In the genomic region with DNA sequence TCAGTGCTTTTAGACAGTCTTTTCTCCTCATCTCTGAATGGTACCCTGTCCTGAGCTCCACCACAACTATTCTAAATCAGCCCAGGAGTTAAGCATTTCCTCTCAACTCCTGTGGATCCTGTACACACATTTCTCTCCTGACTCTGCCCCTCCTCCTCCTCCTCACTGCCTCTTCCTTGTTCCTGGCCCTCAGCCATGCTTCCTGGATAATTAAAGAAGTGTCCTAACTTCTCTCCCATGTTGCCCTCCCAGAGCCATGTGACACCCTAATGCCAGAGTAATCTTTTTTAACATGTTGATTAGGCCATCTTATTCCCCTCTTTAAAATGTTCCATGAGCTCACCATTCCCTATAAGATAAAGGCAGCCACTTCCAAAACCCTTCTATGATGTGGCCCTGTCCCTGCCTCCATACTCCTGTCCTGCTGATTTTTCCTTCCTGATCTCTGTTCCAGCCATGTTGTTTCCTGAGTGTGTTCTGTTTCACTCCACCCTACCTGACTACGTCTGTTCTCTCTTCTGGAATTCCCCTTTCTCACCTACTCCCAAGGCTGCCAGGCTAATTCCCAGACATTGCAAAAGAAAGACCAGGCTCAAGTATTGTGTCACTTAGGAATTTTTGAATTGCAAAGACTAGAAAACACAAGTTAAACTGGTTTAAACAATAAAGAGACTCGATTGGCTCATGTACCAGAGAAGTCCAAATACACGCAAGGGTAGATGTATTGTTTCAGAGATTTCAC, we compare ENCODE assay signal across 15 cellular contexts.
DNase-seq lines count a peak whose midpoint lies in the region; ATAC-seq, FAIRE-seq and TF ChIP-seq lines count a peak whose summit lies in the region.
"Had no signal": no experiment of that assay in that cellular context is flagged by ENCODE, and none has a peak within 500 bp of the region (broad histone marks: within the 10 kb centered on the region; RNA-seq: fewer than 3 reads in every experiment).

No MANE protein-coding gene starts in this region.

- H3K79me2 ChIP-seq in PC-3 (ENCODE audit: low read length) (no peaks in the 10 kb centered on the region), fibroblast of lung (ENCODE audit: control insufficient read depth, insufficient read depth, low read length) (no peaks in the 10 kb centered on the region)

- H3K27me3 ChIP-seq in PC-3 (ENCODE audit: low read length) (no peaks in the 10 kb centered on the region), fibroblast of lung (ENCODE audit: control insufficient read depth, insufficient read depth, low read length) (no peaks in the 10 kb centered on the region)
- H3K27me3 ChIP-seq: gastrocnemius medialis had no signal

- H3K36me3 ChIP-seq in PC-3 (ENCODE audit: low read depth, low read length) (no peaks in the 10 kb centered on the region), fibroblast of lung (ENCODE audit: control insufficient read depth, insufficient read depth, low read length) (no peaks in the 10 kb centered on the region)
- H3K36me3 ChIP-seq: gastrocnemius medialis had no signal

- H3K36me3 Mint-ChIP-seq in memory B cell, result peaks cover 1% of the 10 kb centered on the region

- ATAC-seq in PC-3 (no peak), memory B cell (ENCODE audit: low read depth) (no peak), HG03139 (IDR thresholded peaks at IDR 0.05; ENCODE audit: unreplicated experiment) (no peak)
- ATAC-seq: activated CD8-positive, alpha-beta T cell treated with anti-CD3 and anti-CD28 coated beads, Interleukin-2, amount 10 ng/mL, durations not matched to agents 7 days and 5 days; gastrocnemius medialis; Panc1 had no signal

- POLR2A ChIA-PET in PC-3 (lab: Charles Lee; ENCODE audit: unreplicated experiment), result no interaction called here

- H3K27ac ChIP-seq in PC-3 (ENCODE audit: low read length) (peak overlapping the region; percentile 66), fibroblast of lung (ENCODE audit: insufficient read depth, low read length) (no peak overlapping the region)
- H3K27ac ChIP-seq: gastrocnemius medialis had no signal

- no peaks in the 10 kb centered on the region for H3F3A ChIP-seq in PC-3 (ENCODE audit: low read length, unreplicated experiment)

- no peaks in the 10 kb centered on the region for H3K9me3 Mint-ChIP-seq in memory B cell

- H3K9me3 ChIP-seq in PC-3 (ENCODE audit: low read length) (no peaks in the 10 kb centered on the region), fibroblast of lung (ENCODE audit: control insufficient read depth, insufficient read depth, low read depth, low read length) (no peaks in the 10 kb centered on the region)
- H3K9me3 ChIP-seq: gastrocnemius medialis had no signal

- no peaks in the 10 kb centered on the region for H3K9me2 ChIP-seq in PC-3 (replicated peaks; ENCODE audit: low read length)

- peak; percentile 6 for DNase-seq in A172 (ENCODE audit: low spot score)
- peak; percentile 48 for DNase-seq in PC-3
- DNase-seq in fibroblast of lung (ENCODE audit: low read depth in 2 of 2), result peak; percentile 18 to 22
- no peak for DNase-seq in memory B cell (ENCODE audit: low spot score in 2 of 2)
- DNase-seq in NCI-H526 (lab: John Stamatoyannopoulos, UW), result no peak
- no peak for DNase-seq in G401 (ENCODE audit: low spot score)
- no peak for DNase-seq in HTR-8/SVneo (ENCODE audit: insufficient read length, low spot score)
- DNase-seq: activated CD8-positive, alpha-beta T cell treated with anti-CD3 and anti-CD28 coated beads, Interleukin-2, amount 10 ng/mL, durations not matched to agents 7 days and 5 days; activated naive CD4-positive, alpha-beta T cell treated with Interleukin-2 at 50 U/mL for 16 hours; DMS79 treated with DMSO at 0.1 percent for 48 hours; gastrocnemius medialis; midbrain; NCI-H2171 had no signal

- peaks cover 25% of the 10 kb centered on the region for H3K4me1 ChIP-seq in PC-3 (ENCODE audit: insufficient read depth, low read length)
- H3K4me1 ChIP-seq in fibroblast of lung (ENCODE audit: control insufficient read depth, extremely low read depth, insufficient read depth, low read length), result no peaks in the 10 kb centered on the region

- peak overlapping the region; percentile 3 for H3K27ac Mint-ChIP-seq in memory B cell
- H3K27ac Mint-ChIP-seq: activated CD8-positive, alpha-beta T cell treated with anti-CD3 and anti-CD28 coated beads, Interleukin-2, amount 10 ng/mL, durations not matched to agents 7 days and 5 days had no signal

- no peak overlapping the region for H3K4me3 Mint-ChIP-seq in memory B cell
- H3K4me3 Mint-ChIP-seq: activated CD8-positive, alpha-beta T cell treated with anti-CD3 and anti-CD28 coated beads, Interleukin-2, amount 10 ng/mL, durations not matched to agents 7 days and 5 days had no signal

- no peaks in the 10 kb centered on the region for H3K27me3 Mint-ChIP-seq in memory B cell

- H3K4me3 ChIP-seq in PC-3 (ENCODE audit: low read length), result no peak overlapping the region
- H3K4me3 ChIP-seq in fibroblast of lung (replicated peaks in 1 of 4; ENCODE audit: control extremely low read depth in 1 of 4, insufficient read depth in 1 of 4, low read depth in 3 of 4, low read length in 4 of 4), result no peak overlapping the region
- H3K4me3 ChIP-seq: gastrocnemius medialis had no signal

- BruUV-seq in PC-3 (replicated peaks; lab: Mats Ljungman, UMichigan), result no TSS peak

- no peak for TF ChIP-seq CTCF in PC-3 (conservative IDR thresholded peaks at IDR 0.05; ENCODE audit: low read depth, low read length)
- TF ChIP-seq CTCF in fibroblast of lung (conservative IDR thresholded peaks at IDR 0.05 in 1 of 2, IDR thresholded peaks at IDR 0.05 in 1 of 2; ENCODE audit: low read depth in 1 of 2, low read length in 2 of 2), result no peak

- intact Hi-C loops in PC-3 (cut with micrococcal nuclease), result no loop called here

- H4K20me1 ChIP-seq in PC-3 (ENCODE audit: low read length) (no peaks in the 10 kb centered on the region), fibroblast of lung (ENCODE audit: control insufficient read depth, extremely low read depth, insufficient read depth, low read length) (no peaks in the 10 kb centered on the region)

- H3K9ac ChIP-seq in PC-3 (ENCODE audit: low read length), result peak overlapping the region; percentile 39; the same call in 1 of the 2 replicates
- no peak overlapping the region for H3K9ac ChIP-seq in fibroblast of lung (ENCODE audit: insufficient read depth, low read length)

- H2AFZ ChIP-seq in PC-3 (ENCODE audit: low read length), result no peak overlapping the region
- no peak overlapping the region for H2AFZ ChIP-seq in fibroblast of lung (ENCODE audit: low read length)

- in situ Hi-C loops in G401 (cut with HindIII; ENCODE audit: low sequenced_read_pairs), result no loop called here

- H3K4me1 Mint-ChIP-seq in memory B cell, result peaks cover 7% of the 10 kb centered on the region

- no peak for FAIRE-seq in HTR-8/SVneo (lab: Jason Lieb, UNC)

- CTCF ChIA-PET in PC-3 (lab: Charles Lee), result no interaction called here

- H3K4me2 ChIP-seq in PC-3 (ENCODE audit: low read length) (no peak overlapping the region), fibroblast of lung (ENCODE audit: extremely low read depth, insufficient read depth, low read length) (no peak overlapping the region)

Comparison
In these comparisons a context has a peak if more than half of its experiments do, and no peak if none do; other contexts are left out.
1. DNase-seq: peak in A172 (single experiment), PC-3 (single experiment) and fibroblast of lung (2 of 2); none in memory B cell (0 of 2), NCI-H526 (0 of 2), G401 (single experiment) and HTR-8/SVneo (single experiment).